Comparison of ENCODE assay signal across 31 cellular contexts in the genomic region with DNA sequence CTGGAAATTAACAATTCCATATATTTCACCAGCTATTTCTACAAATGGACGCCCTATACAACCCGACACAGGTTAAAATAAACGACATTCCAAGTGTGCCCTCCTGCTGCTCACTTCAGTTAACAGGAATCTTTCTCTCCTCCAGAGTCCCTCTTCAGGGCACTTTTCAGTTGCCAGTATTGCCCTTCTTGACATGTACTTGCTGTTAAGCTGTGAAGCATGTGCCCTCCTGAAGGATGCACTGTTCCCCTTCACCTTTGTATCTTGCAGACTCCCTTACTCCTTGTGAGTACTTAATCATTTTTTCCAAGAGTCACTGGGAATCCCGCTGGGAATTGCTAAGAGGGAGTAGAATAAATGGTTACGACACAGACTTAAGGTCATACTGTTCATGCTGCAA.
"Had no signal": no experiment of that assay in that cellular context is flagged by ENCODE, and none has a peak within 500 bp of the region (broad histone marks: within the 10 kb centered on the region; RNA-seq: fewer than 3 reads in every experiment).

No MANE protein-coding gene starts in this region.

- DNase-seq: dorsolateral prefrontal cortex; effector CD4-positive, alpha-beta T cell; foreskin keratinocyte; glutamatergic neuron; heart right ventricle; hippocampal formation; mucosa of descending colon; naive B cell; pancreas; right lobe of liver; small intestine; stimulated activated CD4-positive, alpha-beta T cell treated with anti-CD3 and anti-CD28 coated beads, Interleukin-15, amount 100 ng/mL, for 24 hours; stimulated activated CD4-positive, alpha-beta T cell treated with anti-CD3 and anti-CD28 coated beads, Interleukin-2, amount 100 ng/mL, for 48 hours; stimulated activated naive B cell treated with anti-CD40 and anti-IgM and Interleukin-4, amounts not matched to agents 10 μg/mL and 1 μg/mL and 100 μg/mL, for 72 hours; stimulated activated naive CD8-positive, alpha-beta T cell treated with anti-CD3 and anti-CD28 coated beads, Interleukin-15, amount 100 ng/mL, for 72 hours; transverse colon; upper lobe of right lung had no signal

- FAIRE-seq: colon, keratinocyte, pancreas, small intestine had no signal

- H3K36me3 ChIP-seq: gastroesophageal sphincter, heart right ventricle, neutrophil, pancreas, right lobe of liver, suprapubic skin, transverse colon, upper lobe of right lung, vagina had no signal

- H3K27ac Mint-ChIP-seq: memory B cell; mesothelial cell of epicardium; naive B cell; natural killer cell treated with Interleukin-12 subunit alpha and Interleukin-12 subunit beta and Interleukin-15 and Interleukin-18, amount 100 ng/mL, for 72 hours; stimulated activated naive B cell treated with anti-CD40 and anti-IgM and Interleukin-4, amounts not matched to agents 10 μg/mL and 1 μg/mL and 100 μg/mL, for 72 hours; stimulated activated naive CD8-positive, alpha-beta T cell treated with anti-CD3 and anti-CD28 coated beads, Interleukin-15, amount 100 ng/mL, for 72 hours had no signal

- H3K4me1 Mint-ChIP-seq: memory B cell; naive B cell; neural crest cell; stimulated activated naive B cell treated with anti-CD40 and anti-IgM and Interleukin-4, amounts not matched to agents 10 μg/mL and 1 μg/mL and 100 μg/mL, for 72 hours; stimulated activated naive CD8-positive, alpha-beta T cell treated with anti-CD3 and anti-CD28 coated beads, Interleukin-15, amount 100 ng/mL, for 72 hours had no signal

- H3K9me3 ChIP-seq: gastroesophageal sphincter, heart right ventricle, mucosa of descending colon, neutrophil, pancreas, right lobe of liver, suprapubic skin, transverse colon, upper lobe of right lung, vagina had no signal

- H3K4me3 ChIP-seq: dorsolateral prefrontal cortex, gastroesophageal sphincter, heart right ventricle, lung, mucosa of descending colon, pancreas, right lobe of liver, suprapubic skin, transverse colon, upper lobe of right lung, vagina had no signal

- H3K27me3 Mint-ChIP-seq: memory B cell; naive B cell; stimulated activated naive B cell treated with anti-CD40 and anti-IgM and Interleukin-4, amounts not matched to agents 10 μg/mL and 1 μg/mL and 100 μg/mL, for 72 hours; stimulated activated naive CD8-positive, alpha-beta T cell treated with anti-CD3 and anti-CD28 coated beads, Interleukin-15, amount 100 ng/mL, for 72 hours had no signal

- H3K27me3 ChIP-seq: dorsolateral prefrontal cortex, foreskin keratinocyte, gastroesophageal sphincter, heart right ventricle, neutrophil, pancreas, right lobe of liver, suprapubic skin, transverse colon, upper lobe of right lung, vagina had no signal

- H3K36me3 Mint-ChIP-seq: memory B cell; mesothelial cell of epicardium; naive B cell; natural killer cell treated with Interleukin-12 subunit alpha and Interleukin-12 subunit beta and Interleukin-15 and Interleukin-18, amount 100 ng/mL, for 72 hours; stimulated activated naive B cell treated with anti-CD40 and anti-IgM and Interleukin-4, amounts not matched to agents 10 μg/mL and 1 μg/mL and 100 μg/mL, for 72 hours had no signal

- H3K9me3 Mint-ChIP-seq: memory B cell; mesothelial cell of epicardium; natural killer cell treated with Interleukin-12 subunit alpha and Interleukin-12 subunit beta and Interleukin-15 and Interleukin-18, amount 100 ng/mL, for 72 hours; neural crest cell; stimulated activated naive B cell treated with anti-CD40 and anti-IgM and Interleukin-4, amounts not matched to agents 10 μg/mL and 1 μg/mL and 100 μg/mL, for 72 hours; stimulated activated naive CD8-positive, alpha-beta T cell treated with anti-CD3 and anti-CD28 coated beads, Interleukin-15, amount 100 ng/mL, for 72 hours had no signal

- H3K4me1 ChIP-seq: foreskin keratinocyte, gastroesophageal sphincter, heart right ventricle, pancreas, right lobe of liver, suprapubic skin, transverse colon, upper lobe of right lung, vagina had no signal

- ATAC-seq: esophagus mucosa; foreskin keratinocyte; gastroesophageal sphincter; heart right ventricle; left lobe of liver; mucosa of descending colon; natural killer cell treated with Interleukin-12 subunit alpha and Interleukin-12 subunit beta and Interleukin-15 and Interleukin-18, amount 100 ng/mL, for 72 hours; pancreas; right lobe of liver; stimulated activated naive B cell treated with anti-CD40 and anti-IgM and Interleukin-4, amounts not matched to agents 10 μg/mL and 1 μg/mL and 100 μg/mL, for 72 hours; stimulated activated naive CD8-positive, alpha-beta T cell treated with anti-CD3 and anti-CD28 coated beads, Interleukin-15, amount 100 ng/mL, for 72 hours; upper lobe of right lung had no signal

- H3K4me3 Mint-ChIP-seq: memory B cell; mesothelial cell of epicardium; naive B cell; natural killer cell treated with Interleukin-12 subunit alpha and Interleukin-12 subunit beta and Interleukin-15 and Interleukin-18, amount 100 ng/mL, for 72 hours; neural crest cell; stimulated activated naive B cell treated with anti-CD40 and anti-IgM and Interleukin-4, amounts not matched to agents 10 μg/mL and 1 μg/mL and 100 μg/mL, for 72 hours; stimulated activated naive CD8-positive, alpha-beta T cell treated with anti-CD3 and anti-CD28 coated beads, Interleukin-15, amount 100 ng/mL, for 72 hours had no signal

- H3K27ac ChIP-seq: epithelial cell of prostate, foreskin keratinocyte, gastroesophageal sphincter, heart right ventricle, neutrophil, pancreas, right lobe of liver, suprapubic skin, transverse colon, upper lobe of right lung, vagina had no signal
